ENCODE assay signal across 8 cellular contexts in the genomic region with DNA sequence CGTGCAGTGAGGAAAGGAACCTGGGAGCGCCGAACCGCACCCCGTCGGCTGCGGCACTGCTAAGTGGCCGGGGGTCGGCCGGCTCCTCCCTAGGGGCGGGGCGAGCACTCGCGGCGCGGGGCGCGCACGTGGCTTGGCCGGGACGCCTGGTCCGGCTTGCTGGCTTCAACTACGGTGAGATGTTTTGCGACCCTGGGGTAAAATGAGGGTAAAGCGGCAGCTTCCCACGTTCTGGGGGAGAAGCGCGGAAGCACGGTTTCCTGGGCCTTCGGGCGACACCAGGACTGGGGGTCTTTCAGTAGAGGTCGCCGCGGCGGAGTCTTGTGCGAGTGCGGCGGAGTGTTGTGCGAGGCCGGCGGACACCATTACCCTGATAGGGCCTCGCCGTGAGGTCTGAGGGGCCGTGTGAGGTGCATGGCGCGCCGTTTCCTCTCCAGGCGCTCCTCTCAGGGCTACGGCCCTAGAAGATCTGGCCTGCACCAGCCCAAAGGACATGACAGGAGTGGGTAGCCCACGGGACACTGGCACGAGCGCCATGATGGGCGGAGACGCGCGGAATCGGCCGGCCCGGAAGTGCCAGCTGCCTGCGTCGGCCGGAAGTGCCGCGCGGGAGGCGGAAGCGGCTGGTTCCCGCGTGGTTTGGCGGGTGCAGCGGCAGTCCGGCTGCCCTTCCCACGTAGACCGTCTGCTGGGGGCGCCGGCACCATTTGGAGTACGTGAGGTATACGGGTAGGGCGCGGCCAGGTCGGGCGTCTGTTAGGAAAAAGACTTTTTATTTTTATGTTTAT. TPM values are rescaled to one million over a fixed set of nuclear protein-coding genes. Genes with fewer than 3 reads are reported as not detected.
DNase-seq lines count a peak whose midpoint lies in the region; ATAC-seq, FAIRE-seq and TF ChIP-seq lines count a peak whose summit lies in the region.

PIGW (plus strand) TSS at position 107 of the 788 bp plus-strand sequence. CDS start 2,115 bp downstream, outside the sequence.

- POLR2A ChIA-PET in HepG2 (lab: Yijun Ruan, JAX) = interaction anchor here (0.7 to 3.0 kb wide), 10 partner anchors 10 to 67 kb away, joined by 3 to 107 read pairs (median 4); partner anchors contain the start of genes DHRS11, GGNBP2, MRM1 and ZNHIT3

- no peak for TF ChIP-seq EP300 in HepG2 (IDR thresholded peaks at IDR 0.05; ENCODE audit: low read depth in 2 of 2, low read length in 2 of 2)
- TF ChIP-seq EP300 in HepG2 (CRISPR knock-in tag; IDR thresholded peaks at IDR 0.05; ENCODE audit: borderline replicate concordance) = no peak

- ATAC-seq in GM19328 (IDR thresholded peaks at IDR 0.05; ENCODE audit: unreplicated experiment) (peak; percentile 70), HG03469 (IDR thresholded peaks at IDR 0.05; ENCODE audit: unreplicated experiment) (peak; percentile 43), HepG2 (peak; percentile 92)

- FAIRE-seq in HepG2 (lab: Jason Lieb, UNC) = no peak

- TF ChIP-seq POLR2A in HepG2 (IDR thresholded peaks at IDR 0.05; ENCODE audit: insufficient read depth in 1 of 2, low read depth in 2 of 2, low read length in 2 of 2) = peak; percentile 82 to 93

- CTCF ChIA-PET in HepG2 (lab: Yijun Ruan, JAX; ENCODE audit: low intra/inter-chr PET ratio, low total read pairs) = no interaction called here

- peak; percentile 20; the same call in 1 of the 2 replicates for TF ChIP-seq RAD21 in HepG2 (CRISPR knock-in tag; IDR thresholded peaks at IDR 0.05)

- H3K27ac ChIP-seq in BLaER1 (peak within 1 kb of the TSS; percentile 98), HepG2 (ENCODE audit: extremely low read length, insufficient read depth, low read length) (peak within 1 kb of the TSS; percentile 98)

- H3K9ac ChIP-seq in BLaER1 (peak within 1 kb of the TSS; percentile 97), HepG2 (ENCODE audit: insufficient read depth, low read depth, low read length) (peak within 1 kb of the TSS; percentile 95)

- H4K20me1 ChIP-seq in BLaER1 = no peaks in the 10 kb centered on the region
- no peaks in the 10 kb centered on the region for H4K20me1 ChIP-seq in HepG2 (ENCODE audit: insufficient read depth, low read length)

- H3K79me2 ChIP-seq in HepG2 (ENCODE audit: insufficient read depth, low read length) = peaks cover 21% of the 10 kb centered on the region

- in situ Hi-C loops in HepG2 (cut with HindIII; ENCODE audit: extremely low pct_ligation_motif_present, low pct_unique_long_range_greater_than_20kb) = no loop called here

- DNase-seq in NCI-H69 (lab: John Stamatoyannopoulos, UW) = peak; percentile 98
- DNase-seq in activated CD4-positive, alpha-beta T cell treated with anti-CD3 and anti-CD28 coated beads, Interleukin-2, amount 50 U/mL, for 1 hour = peak; percentile 80
- peak; percentile 78 for DNase-seq in dedifferentiated amniotic fluid mesenchymal stem cell (ENCODE audit: extremely low spot score)
- peak; percentile 82 for DNase-seq in HepG2 (ENCODE audit: low spot score)
- DNase-seq in stimulated activated CD4-positive, alpha-beta T cell treated with anti-CD3 and anti-CD28 coated beads, Interleukin-2, amount 100 ng/mL, for 48 hours = peak; percentile 83

- H3K27me3 ChIP-seq in BLaER1 (no peaks in the 10 kb centered on the region), HepG2 (ENCODE audit: control insufficient read depth in 1 of 2, insufficient read depth in 2 of 2, low read length in 2 of 2) (no peaks in the 10 kb centered on the region; a peak in 1 of 5 replicates)

- peaks cover 53% of the 10 kb centered on the region for H3K36me3 ChIP-seq in BLaER1
- peaks cover 9 to 27% of the 10 kb centered on the region in 2 experiments; a peak in 4 of 5 replicates for H3K36me3 ChIP-seq in HepG2 (replicated peaks in 1 of 2; ENCODE audit: control insufficient read depth in 1 of 2, insufficient read depth in 2 of 2, low read length in 2 of 2)

- intact Hi-C loops in HepG2 (cut with micrococcal nuclease; ENCODE audit: unreplicated experiment) = loop anchor here (1.0 kb wide), 1 partner anchor 27 kb away; no protein-coding TSS in a partner anchor

- H3K9me3 ChIP-seq in BLaER1 = no peaks in the 10 kb centered on the region
- H3K9me3 ChIP-seq in HepG2 (ENCODE audit: low read length) = no peaks in the 10 kb centered on the region

- 1% methylated on average over 19 of the region's 82 CpGs for WGBS in HepG2 (ENCODE audit: low lambda C conversion rate)

- peak within 1 kb of the TSS; percentile 92 for H3K4me2 ChIP-seq in BLaER1
- peak within 1 kb of the TSS; percentile 79 for H3K4me2 ChIP-seq in HepG2 (ENCODE audit: low read depth, low read length)

- peak within 1 kb of the TSS; percentile 84 for H3K4me3 ChIP-seq in BLaER1
- peak within 1 kb of the TSS; percentile 68 to 78 (median 76) for H3K4me3 ChIP-seq in HepG2 (replicated peaks in 1 of 3; ENCODE audit: insufficient read depth in 1 of 3, low read depth in 2 of 3, low read length in 3 of 3)

- H3K4me1 ChIP-seq in BLaER1 (peaks cover 25% of the 10 kb centered on the region), HepG2 (ENCODE audit: insufficient read depth, low read length) (peaks cover 38% of the 10 kb centered on the region)

- BruUV-seq in HepG2 (replicated peaks; lab: Mats Ljungman, UMichigan) = no TSS peak

- H2AFZ ChIP-seq in HepG2 (ENCODE audit: low read length) = peak within 1 kb of the TSS; percentile 10

- TF ChIP-seq CTCF in HepG2 (CRISPR knock-in tag; IDR thresholded peaks at IDR 0.05) = peak; percentile 63

TF ChIP-seq in HepG2, 621 proteins besides CTCF, POLR2A, EP300 and RAD21 (continues in another document):
- TF ChIP-seq NFE2 (CRISPR knock-in tag; IDR thresholded peaks at IDR 0.05) = no peak
- peak; percentile 81 for TF ChIP-seq MED8 (CRISPR knock-in tag; IDR thresholded peaks at IDR 0.05; ENCODE audit: insufficient replicate concordance)
- no peak for TF ChIP-seq FOXK2 (IDR thresholded peaks at IDR 0.05)
- no peak for TF ChIP-seq ZNF292 (CRISPR knock-in tag; IDR thresholded peaks at IDR 0.05; ENCODE audit: borderline replicate concordance, low read depth)
- TF ChIP-seq CHD4 (IDR thresholded peaks at IDR 0.05; ENCODE audit: borderline replicate concordance, low read length) = no peak
- TF ChIP-seq SMAD1 (CRISPR knock-in tag; IDR thresholded peaks at IDR 0.05; ENCODE audit: borderline replicate concordance, low read depth) = no peak
- peak; percentile 22; the same call in 1 of the 2 replicates for TF ChIP-seq HOXD1 (CRISPR knock-in tag; IDR thresholded peaks at IDR 0.05)
- TF ChIP-seq, protein P1, sequence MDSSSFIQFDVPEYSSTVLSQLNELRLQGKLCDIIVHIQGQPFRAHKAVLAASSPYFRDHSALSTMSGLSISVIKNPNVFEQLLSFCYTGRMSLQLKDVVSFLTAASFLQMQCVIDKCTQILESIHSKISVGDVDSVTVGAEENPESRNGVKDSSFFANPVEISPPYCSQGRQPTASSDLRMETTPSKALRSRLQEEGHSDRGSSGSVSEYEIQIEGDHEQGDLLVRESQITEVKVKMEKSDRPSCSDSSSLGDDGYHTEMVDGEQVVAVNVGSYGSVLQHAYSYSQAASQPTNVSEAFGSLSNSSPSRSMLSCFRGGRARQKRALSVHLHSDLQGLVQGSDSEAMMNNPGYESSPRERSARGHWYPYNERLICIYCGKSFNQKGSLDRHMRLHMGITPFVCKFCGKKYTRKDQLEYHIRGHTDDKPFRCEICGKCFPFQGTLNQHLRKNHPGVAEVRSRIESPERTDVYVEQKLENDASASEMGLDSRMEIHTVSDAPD (CRISPR knock-in tag; IDR thresholded peaks at IDR 0.05) = no peak
- peak; percentile 46; the same call in 1 of the 2 replicates for TF ChIP-seq NFE2L1 (CRISPR knock-in tag; IDR thresholded peaks at IDR 0.05; ENCODE audit: borderline replicate concordance)
- TF ChIP-seq TAF15 (IDR thresholded peaks at IDR 0.05; ENCODE audit: low read depth, low read length, poor library complexity, severe bottlenecking) = peak; percentile 53
- no peak for TF ChIP-seq FOXK1 (CRISPR knock-in tag; IDR thresholded peaks at IDR 0.05; ENCODE audit: borderline replicate concordance, low read depth)
- TF ChIP-seq ATM (IDR thresholded peaks at IDR 0.05; ENCODE audit: borderline replicate concordance) = no peak
- TF ChIP-seq LCORL (IDR thresholded peaks at IDR 0.05) = no peak
- TF ChIP-seq LCORL (CRISPR knock-in tag; IDR thresholded peaks at IDR 0.05) = peak; percentile 39; the same call in 1 of the 2 replicates
- TF ChIP-seq DRAP1 (CRISPR knock-in tag; IDR thresholded peaks at IDR 0.05) = peak; percentile 52
- no peak; the same call in 1 of the 2 replicates for TF ChIP-seq KLF11 (CRISPR knock-in tag; IDR thresholded peaks at IDR 0.05)
- peak; percentile 85; the same call in 1 of the 2 replicates for TF ChIP-seq ZNF598 (CRISPR knock-in tag; IDR thresholded peaks at IDR 0.05; ENCODE audit: borderline replicate concordance)

RNA-seq across cellular contexts. Expression of gene PIGW, which starts in this region (rescaled TPM):
- 24.0 and 26.5 TPM in 2 replicates for total RNA-seq in HepG2 (2016; rRNA removed; fragmentation: Illumina TruSeq; extraction: Trizol)
- total RNA-seq in HepG2 (2016; cell fraction: cytosol; rRNA removed; fragmentation: Illumina TruSeq; extraction: Trizol; ENCODE audit: low read depth) = 4.4 and 5.1 TPM in 2 replicates
- total RNA-seq in HepG2 (2016; cell fraction: insoluble cytoplasmic fraction; rRNA removed; fragmentation: Illumina TruSeq; extraction: Trizol) = 21.6 and 25.0 TPM in 2 replicates
- 19.0 and 23.1 TPM in 2 replicates for total RNA-seq in HepG2 (2016; cell fraction: membrane; rRNA removed; fragmentation: Illumina TruSeq; extraction: Trizol)
- total RNA-seq in HepG2 (2016; cell fraction: nucleus; rRNA removed; fragmentation: Illumina TruSeq; extraction: Trizol) = 20.3 and 22.4 TPM in 2 replicates
- 6.6 and 9.0 TPM in 2 replicates for polyA plus RNA-seq in HepG2 (2011; rRNA removed)
- 4.7 and 6.7 TPM in 2 replicates for polyA plus RNA-seq in HepG2 (2011; cell fraction: cytosol; rRNA removed)
- 3.9 and 4.8 TPM in 2 replicates for polyA plus RNA-seq in HepG2 (2011; cell fraction: nucleus; rRNA removed)
- polyA plus RNA-seq in HepG2 (2012) = 11.2 and 12.6 TPM in 2 replicates
- 5.5 and 6.5 TPM in 2 replicates for polyA plus RNA-seq in HepG2 (2016; cell fraction: cytosol; fragmentation: Illumina TruSeq; extraction: Trizol; ENCODE audit: low read depth)
- 25.9 and 29.3 TPM in 2 replicates for polyA plus RNA-seq in HepG2 (2016; cell fraction: insoluble cytoplasmic fraction; fragmentation: Illumina TruSeq; extraction: Trizol; ENCODE audit: low read depth)
- polyA plus RNA-seq in HepG2 (2016; cell fraction: membrane; fragmentation: Illumina TruSeq; extraction: Trizol; ENCODE audit: low read depth) = 20.3 and 21.1 TPM in 2 replicates
- 29.7 and 32.1 TPM in 2 replicates for polyA plus RNA-seq in HepG2 (2016; cell fraction: nucleus; fragmentation: Illumina TruSeq; extraction: Trizol; ENCODE audit: insufficient read depth, low read depth)
- polyA minus RNA-seq in HepG2 (2011; rRNA and poly(A)+ RNA removed; ENCODE audit: low replicate concordance) = 2.8 and 4.8 TPM in 2 replicates
- 3.5 and 6.3 TPM in 2 replicates for polyA minus RNA-seq in HepG2 (2011; cell fraction: cytosol; rRNA and poly(A)+ RNA removed)
- 6.3 and 7.2 TPM in 2 replicates for polyA minus RNA-seq in HepG2 (2011; cell fraction: nucleus; rRNA and poly(A)+ RNA removed)

Comparison
In these comparisons a context has a peak if more than half of its experiments do, and no peak if none do; other contexts are left out.
1. Peak in every context shown above with its lines: DNase-seq, ATAC-seq, H3K4me3 ChIP-seq and H3K27ac ChIP-seq.